2 cellular contexts compared by ENCODE assay signal in genomic region chr17:7651959-7652658, GRCh38.
TF ChIP-seq lines count a peak whose summit lies in the region.

No MANE protein-coding gene starts in this region.

TF ChIP-seq in SK-N-SH, 30 proteins besides CTCF, POLR2A, EP300 and RAD21:
- TF ChIP-seq JUND (IDR thresholded peaks at IDR 0.05) (no peak), PBX3 (IDR thresholded peaks at IDR 0.05) (no peak), MEF2A (IDR thresholded peaks at IDR 0.05; ENCODE audit: borderline replicate concordance, low read depth) (no peak), TCF12 (IDR thresholded peaks at IDR 0.05) (no peak), ELF1 (IDR thresholded peaks at IDR 0.05) (no peak), TAF1 (IDR thresholded peaks at IDR 0.05; ENCODE audit: borderline replicate concordance, low read depth, low read length) (no peak), FOSL2 (IDR thresholded peaks at IDR 0.05; ENCODE audit: borderline replicate concordance, low read depth) (no peak), EZH2phosphoT487 (IDR thresholded peaks at IDR 0.05; ENCODE audit: borderline replicate concordance, low read depth) (no peak), GABPA (IDR thresholded peaks at IDR 0.05; ENCODE audit: low read depth) (no peak), SMC3 (IDR thresholded peaks at IDR 0.05; ENCODE audit: low read depth, low read length) (no peak), FOXM1 (IDR thresholded peaks at IDR 0.05; ENCODE audit: low read depth) (no peak)
- TF ChIP-seq, protein P1, sequence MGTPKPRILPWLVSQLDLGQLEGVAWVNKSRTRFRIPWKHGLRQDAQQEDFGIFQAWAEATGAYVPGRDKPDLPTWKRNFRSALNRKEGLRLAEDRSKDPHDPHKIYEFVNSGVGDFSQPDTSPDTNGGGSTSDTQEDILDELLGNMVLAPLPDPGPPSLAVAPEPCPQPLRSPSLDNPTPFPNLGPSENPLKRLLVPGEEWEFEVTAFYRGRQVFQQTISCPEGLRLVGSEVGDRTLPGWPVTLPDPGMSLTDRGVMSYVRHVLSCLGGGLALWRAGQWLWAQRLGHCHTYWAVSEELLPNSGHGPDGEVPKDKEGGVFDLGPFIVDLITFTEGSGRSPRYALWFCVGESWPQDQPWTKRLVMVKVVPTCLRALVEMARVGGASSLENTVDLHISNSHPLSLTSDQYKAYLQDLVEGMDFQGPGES (IDR thresholded peaks at IDR 0.05; ENCODE audit: low read depth, low read length), result no peak
- TF ChIP-seq, protein P2, sequence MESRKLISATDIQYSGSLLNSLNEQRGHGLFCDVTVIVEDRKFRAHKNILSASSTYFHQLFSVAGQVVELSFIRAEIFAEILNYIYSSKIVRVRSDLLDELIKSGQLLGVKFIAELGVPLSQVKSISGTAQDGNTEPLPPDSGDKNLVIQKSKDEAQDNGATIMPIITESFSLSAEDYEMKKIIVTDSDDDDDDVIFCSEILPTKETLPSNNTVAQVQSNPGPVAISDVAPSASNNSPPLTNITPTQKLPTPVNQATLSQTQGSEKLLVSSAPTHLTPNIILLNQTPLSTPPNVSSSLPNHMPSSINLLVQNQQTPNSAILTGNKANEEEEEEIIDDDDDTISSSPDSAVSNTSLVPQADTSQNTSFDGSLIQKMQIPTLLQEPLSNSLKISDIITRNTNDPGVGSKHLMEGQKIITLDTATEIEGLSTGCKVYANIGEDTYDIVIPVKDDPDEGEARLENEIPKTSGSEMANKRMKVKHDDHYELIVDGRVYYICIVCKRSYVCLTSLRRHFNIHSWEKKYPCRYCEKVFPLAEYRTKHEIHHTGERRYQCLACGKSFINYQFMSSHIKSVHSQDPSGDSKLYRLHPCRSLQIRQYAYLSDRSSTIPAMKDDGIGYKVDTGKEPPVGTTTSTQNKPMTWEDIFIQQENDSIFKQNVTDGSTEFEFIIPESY (IDR thresholded peaks at IDR 0.05; ENCODE audit: borderline replicate concordance, low read depth), result no peak

TF ChIP-seq in SK-N-SH treated with all-trans-retinoic acid at 6 μM for 48 hours, 23 proteins besides CTCF, POLR2A, EP300 and RAD21 (continued from another document):
- TF ChIP-seq ISL1 (CRISPR knock-in tag; IDR thresholded peaks at IDR 0.05), result no peak
- TF ChIP-seq ZFP30 (CRISPR knock-in tag; IDR thresholded peaks at IDR 0.05), result no peak
- TF ChIP-seq BACH2 (CRISPR knock-in tag; IDR thresholded peaks at IDR 0.05; ENCODE audit: borderline replicate concordance), result no peak
- TF ChIP-seq, protein P3, sequence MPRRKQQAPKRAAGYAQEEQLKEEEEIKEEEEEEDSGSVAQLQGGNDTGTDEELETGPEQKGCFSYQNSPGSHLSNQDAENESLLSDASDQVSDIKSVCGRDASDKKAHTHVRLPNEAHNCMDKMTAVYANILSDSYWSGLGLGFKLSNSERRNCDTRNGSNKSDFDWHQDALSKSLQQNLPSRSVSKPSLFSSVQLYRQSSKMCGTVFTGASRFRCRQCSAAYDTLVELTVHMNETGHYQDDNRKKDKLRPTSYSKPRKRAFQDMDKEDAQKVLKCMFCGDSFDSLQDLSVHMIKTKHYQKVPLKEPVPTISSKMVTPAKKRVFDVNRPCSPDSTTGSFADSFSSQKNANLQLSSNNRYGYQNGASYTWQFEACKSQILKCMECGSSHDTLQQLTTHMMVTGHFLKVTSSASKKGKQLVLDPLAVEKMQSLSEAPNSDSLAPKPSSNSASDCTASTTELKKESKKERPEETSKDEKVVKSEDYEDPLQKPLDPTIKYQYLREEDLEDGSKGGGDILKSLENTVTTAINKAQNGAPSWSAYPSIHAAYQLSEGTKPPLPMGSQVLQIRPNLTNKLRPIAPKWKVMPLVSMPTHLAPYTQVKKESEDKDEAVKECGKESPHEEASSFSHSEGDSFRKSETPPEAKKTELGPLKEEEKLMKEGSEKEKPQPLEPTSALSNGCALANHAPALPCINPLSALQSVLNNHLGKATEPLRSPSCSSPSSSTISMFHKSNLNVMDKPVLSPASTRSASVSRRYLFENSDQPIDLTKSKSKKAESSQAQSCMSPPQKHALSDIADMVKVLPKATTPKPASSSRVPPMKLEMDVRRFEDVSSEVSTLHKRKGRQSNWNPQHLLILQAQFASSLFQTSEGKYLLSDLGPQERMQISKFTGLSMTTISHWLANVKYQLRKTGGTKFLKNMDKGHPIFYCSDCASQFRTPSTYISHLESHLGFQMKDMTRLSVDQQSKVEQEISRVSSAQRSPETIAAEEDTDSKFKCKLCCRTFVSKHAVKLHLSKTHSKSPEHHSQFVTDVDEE (CRISPR knock-in tag; IDR thresholded peaks at IDR 0.05), result no peak
- TF ChIP-seq ZC3H10 (CRISPR knock-in tag; IDR thresholded peaks at IDR 0.05), result no peak
- no peak for TF ChIP-seq ESRRG (CRISPR knock-in tag; IDR thresholded peaks at IDR 0.05)
- no peak for TF ChIP-seq CSRNP3 (CRISPR knock-in tag; IDR thresholded peaks at IDR 0.05)
- no peak for TF ChIP-seq POU6F1 (CRISPR knock-in tag; IDR thresholded peaks at IDR 0.05; ENCODE audit: borderline replicate concordance, low read depth)
- no peak for TF ChIP-seq ZNF8 (CRISPR knock-in tag; IDR thresholded peaks at IDR 0.05)
- TF ChIP-seq ZNF565 (CRISPR knock-in tag; conservative IDR thresholded peaks at IDR 0.05; ENCODE audit: low read depth), result no peak
- TF ChIP-seq OSR1 (CRISPR knock-in tag; IDR thresholded peaks at IDR 0.05), result no peak
- TF ChIP-seq TCF4 (CRISPR knock-in tag; IDR thresholded peaks at IDR 0.05; ENCODE audit: borderline replicate concordance), result no peak
- no peak for TF ChIP-seq GLIS3 (CRISPR knock-in tag; IDR thresholded peaks at IDR 0.05)
- TF ChIP-seq PPARA (CRISPR knock-in tag; IDR thresholded peaks at IDR 0.05; ENCODE audit: borderline replicate concordance), result no peak
- no peak for TF ChIP-seq SNAI2 (CRISPR knock-in tag; IDR thresholded peaks at IDR 0.05)
- TF ChIP-seq CREB5 (CRISPR knock-in tag; IDR thresholded peaks at IDR 0.05; ENCODE audit: low read depth), result no peak
- TF ChIP-seq PATZ1 (CRISPR knock-in tag; IDR thresholded peaks at IDR 0.05; ENCODE audit: borderline replicate concordance), result no peak
